ENCODE assay signal across 11 cellular contexts in genomic region chrX:79107891-79108718, GRCh38. TPM values are rescaled to one million over a fixed set of nuclear protein-coding genes. Genes with fewer than 3 reads are reported as not detected.
DNase-seq lines count a peak whose midpoint lies in the region; ATAC-seq and TF ChIP-seq lines count a peak whose summit lies in the region.
"Had no signal": no experiment of that assay in that cellular context is flagged by ENCODE, and none has a peak within 500 bp of the region (broad histone marks: within the 10 kb centered on the region; RNA-seq: fewer than 3 reads in every experiment).

No MANE protein-coding gene starts in this region.

- H3K4me3 ChIP-seq in tibial artery: no peak overlapping the region

- TF ChIP-seq CTCF in tibial artery (IDR thresholded peaks at IDR 0.05): no peak

- peak overlapping the region; percentile 61 for H3K4me3 Mint-ChIP-seq in activated T-cell treated with anti-CD3 and anti-CD28 coated beads, Interleukin-2, amount 50 U/mL, for 24 hours
- no peak overlapping the region for H3K4me3 Mint-ChIP-seq in activated T-helper 2 cell treated with anti-CD3 and anti-CD28 coated beads, Interferon-gamma antibody, Interleukin-2, Interleukin-4, amounts not matched to agents 10 μg/mL and 5 μg/mL and 100 μg/mL, durations not matched to agents 14 hours and 24 hours and 36 hours (ENCODE audit: low read depth)
- peak overlapping the region; percentile 8 to 44 for H3K4me3 Mint-ChIP-seq in stimulated activated naive B cell treated with anti-CD40 and anti-IgM and Interleukin-4, amounts not matched to agents 10 μg/mL and 1 μg/mL and 100 μg/mL, for 72 hours

- H3K4me1 ChIP-seq in tibial artery: no peaks in the 10 kb centered on the region

- no peaks in the 10 kb centered on the region for H3K36me3 ChIP-seq in tibial artery

- peaks cover 3% of the 10 kb centered on the region for H3K27me3 Mint-ChIP-seq in activated T-cell treated with anti-CD3 and anti-CD28 coated beads, Interleukin-2, amount 50 U/mL, for 24 hours
- H3K27me3 Mint-ChIP-seq in activated T-helper 2 cell treated with anti-CD3 and anti-CD28 coated beads, Interferon-gamma antibody, Interleukin-2, Interleukin-4, amounts not matched to agents 10 μg/mL and 5 μg/mL and 100 μg/mL, durations not matched to agents 14 hours and 24 hours and 36 hours (ENCODE audit: low read depth): no peaks in the 10 kb centered on the region
- no peaks in the 10 kb centered on the region for H3K27me3 Mint-ChIP-seq in stimulated activated naive B cell treated with anti-CD40 and anti-IgM and Interleukin-4, amounts not matched to agents 10 μg/mL and 1 μg/mL and 100 μg/mL, for 72 hours

- no peaks in the 10 kb centered on the region for H3K27me3 ChIP-seq in tibial artery

- no peaks in the 10 kb centered on the region for H3K9me3 ChIP-seq in tibial artery

- peaks cover 63% of the 10 kb centered on the region for H3K4me1 Mint-ChIP-seq in activated T-cell treated with anti-CD3 and anti-CD28 coated beads, Interleukin-2, amount 50 U/mL, for 24 hours (ENCODE audit: low read depth)
- H3K4me1 Mint-ChIP-seq in activated T-helper 2 cell treated with anti-CD3 and anti-CD28 coated beads, Interferon-gamma antibody, Interleukin-2, Interleukin-4, amounts not matched to agents 10 μg/mL and 5 μg/mL and 100 μg/mL, durations not matched to agents 14 hours and 24 hours and 36 hours (ENCODE audit: low read depth): peaks cover 27% of the 10 kb centered on the region
- peaks cover 12 to 21% of the 10 kb centered on the region in 2 donors for H3K4me1 Mint-ChIP-seq in stimulated activated naive B cell treated with anti-CD40 and anti-IgM and Interleukin-4, amounts not matched to agents 10 μg/mL and 1 μg/mL and 100 μg/mL, for 72 hours

- DNase-seq in activated T-cell treated with anti-CD3 and anti-CD28 coated beads, Interleukin-2, amount 50 U/mL, for 24 hours: no peak
- DNase-seq in activated T-cell treated with anti-CD3 and anti-CD28 coated beads for 4 hours (no peak), tibial artery (no peak), glomerular visceral epithelial cell (ENCODE audit: extremely low spot score) (no peak)
- DNase-seq in activated T-helper 2 cell treated with anti-CD3 and anti-CD28 coated beads, Interferon-gamma antibody, Interleukin-2, Interleukin-4, amounts not matched to agents 10 μg/mL and 5 μg/mL and 100 μg/mL, durations not matched to agents 14 hours and 24 hours and 36 hours (ENCODE audit: low spot score): no peak
- no peak for DNase-seq in stimulated activated naive B cell treated with anti-CD40 and anti-IgM and Interleukin-4, amounts not matched to agents 10 μg/mL and 1 μg/mL and 100 μg/mL, for 72 hours
- no peak for DNase-seq in effector CD4-positive, alpha-beta T cell
- DNase-seq: activated CD4-positive, alpha-beta T cell treated with anti-CD3 and anti-CD28 coated beads for 48 hours; left cardiac atrium; NCI-H82 had no signal

- H3K27ac ChIP-seq in tibial artery: no peak overlapping the region

- no peaks in the 10 kb centered on the region for H3K9me3 Mint-ChIP-seq in activated T-cell treated with anti-CD3 and anti-CD28 coated beads, Interleukin-2, amount 50 U/mL, for 24 hours
- H3K9me3 Mint-ChIP-seq in activated T-helper 2 cell treated with anti-CD3 and anti-CD28 coated beads, Interferon-gamma antibody, Interleukin-2, Interleukin-4, amounts not matched to agents 10 μg/mL and 5 μg/mL and 100 μg/mL, durations not matched to agents 14 hours and 24 hours and 36 hours: peaks cover 2% of the 10 kb centered on the region
- peaks cover 4 to 5% of the 10 kb centered on the region in 2 donors for H3K9me3 Mint-ChIP-seq in stimulated activated naive B cell treated with anti-CD40 and anti-IgM and Interleukin-4, amounts not matched to agents 10 μg/mL and 1 μg/mL and 100 μg/mL, for 72 hours

- H3K27ac Mint-ChIP-seq in activated T-cell treated with anti-CD3 and anti-CD28 coated beads, Interleukin-2, amount 50 U/mL, for 24 hours: peak overlapping the region; percentile 94
- H3K27ac Mint-ChIP-seq in activated T-helper 2 cell treated with anti-CD3 and anti-CD28 coated beads, Interferon-gamma antibody, Interleukin-2, Interleukin-4, amounts not matched to agents 10 μg/mL and 5 μg/mL and 100 μg/mL, durations not matched to agents 14 hours and 24 hours and 36 hours: peak overlapping the region; percentile 93
- H3K27ac Mint-ChIP-seq in stimulated activated naive B cell treated with anti-CD40 and anti-IgM and Interleukin-4, amounts not matched to agents 10 μg/mL and 1 μg/mL and 100 μg/mL, for 72 hours: peak overlapping the region; percentile 94

- peak; percentile 63 for ATAC-seq in HG02970 (IDR thresholded peaks at IDR 0.05; ENCODE audit: low FRiP score, unreplicated experiment)
- ATAC-seq in stimulated activated naive B cell treated with anti-CD40 and anti-IgM and Interleukin-4, amounts not matched to agents 10 μg/mL and 1 μg/mL and 100 μg/mL, for 72 hours (replicated peaks): peak; percentile 83 to 86
- ATAC-seq: left cardiac atrium had no signal

- intact Hi-C loops in activated T-helper 2 cell treated with anti-CD3 and anti-CD28 coated beads, Interferon-gamma antibody, Interleukin-2, Interleukin-4, amounts not matched to agents 10 μg/mL and 5 μg/mL and 100 μg/mL, durations not matched to agents 14 hours and 24 hours and 36 hours (cut with micrococcal nuclease): loop anchor here (2.0 kb wide), 1 partner anchor 37 kb away; the partner anchor contains the start of gene GPR174
- intact Hi-C loops in tibial artery (cut with DNase I; ENCODE audit: low total_unique reads): no loop called here

- H3K36me3 Mint-ChIP-seq in activated T-cell treated with anti-CD3 and anti-CD28 coated beads, Interleukin-2, amount 50 U/mL, for 24 hours (ENCODE audit: low read depth): peaks cover 4% of the 10 kb centered on the region
- H3K36me3 Mint-ChIP-seq in activated T-helper 2 cell treated with anti-CD3 and anti-CD28 coated beads, Interferon-gamma antibody, Interleukin-2, Interleukin-4, amounts not matched to agents 10 μg/mL and 5 μg/mL and 100 μg/mL, durations not matched to agents 14 hours and 24 hours and 36 hours (ENCODE audit: low read depth): peaks cover 20% of the 10 kb centered on the region
- H3K36me3 Mint-ChIP-seq in stimulated activated naive B cell treated with anti-CD40 and anti-IgM and Interleukin-4, amounts not matched to agents 10 μg/mL and 1 μg/mL and 100 μg/mL, for 72 hours: peaks cover 0 to 19% of the 10 kb centered on the region in 2 donors

RNA-seq across cellular contexts. Expression of gene GPR174, which starts 36.4 kb away (rescaled TPM):
- 9.2 and 10.1 TPM in 2 replicates for total RNA-seq in activated T-helper 2 cell treated with anti-CD3 and anti-CD28 coated beads, Interferon-gamma antibody, Interleukin-2, Interleukin-4, amounts not matched to agents 10 μg/mL and 5 μg/mL and 100 μg/mL, durations not matched to agents 14 hours and 24 hours and 36 hours
